In genomic region chr1:6507461-6507911, GRCh38 we compare ENCODE assay signal across 17 cellular contexts. TPM values are rescaled to one million over a fixed set of nuclear protein-coding genes. Genes with fewer than 3 reads are reported as not detected.
DNase-seq lines count a peak whose midpoint lies in the region; TF ChIP-seq lines count a peak whose summit lies in the region.
"Had no signal": no experiment of that assay in that cellular context is flagged by ENCODE, and none has a peak within 500 bp of the region (broad histone marks: within the 10 kb centered on the region; RNA-seq: fewer than 3 reads in every experiment).

No MANE protein-coding gene starts in this region.

- H3K79me2 ChIP-seq in PC-9 (ENCODE audit: low read depth), result no peaks in the 10 kb centered on the region

- BruUV-seq in PC-9 (replicated peaks; lab: Mats Ljungman, UMichigan), result no TSS peak

- H3K4me2 ChIP-seq in BLaER1 treated with 17β-estradiol and CSF1 and Interleukin-3, amounts not matched to agents 10 nM and 100 nM, result peak overlapping the region; percentile 79 to 96 (median 84)
- no peak overlapping the region for H3K4me2 ChIP-seq in PC-9
- H3K4me2 ChIP-seq: KMS-11 had no signal

- no peaks in the 10 kb centered on the region for H3K9me3 ChIP-seq in BLaER1 treated with 17β-estradiol and CSF1 and Interleukin-3, amounts not matched to agents 10 nM and 100 nM (replicated peaks in 1 of 11)
- H3K9me3 ChIP-seq in HEK293 (ENCODE audit: control insufficient read depth, insufficient read depth, low read depth, low read length) (no peaks in the 10 kb centered on the region), PC-9 (ENCODE audit: insufficient read depth, low read depth) (no peaks in the 10 kb centered on the region)

- H3K27me3 ChIP-seq in BLaER1 treated with 17β-estradiol and CSF1 and Interleukin-3, amounts not matched to agents 10 nM and 100 nM, result peaks cover 0 to 87% (median 0%) of the 10 kb centered on the region in 11 experiments; a peak in 9 of 22 replicates
- H3K27me3 ChIP-seq in PC-9 (ENCODE audit: insufficient read depth, low read depth), result no peaks in the 10 kb centered on the region

- intact Hi-C loops in PC-9 (cut with micrococcal nuclease; ENCODE audit: unreplicated experiment), result no loop called here

- no peak overlapping the region for H3K4me3 ChIP-seq in BLaER1 treated with 17β-estradiol and CSF1 and Interleukin-3, amounts not matched to agents 10 nM and 100 nM
- H3K4me3 ChIP-seq in HEK293 (ENCODE audit: low read depth, low read length) (no peak overlapping the region), PC-9 (no peak overlapping the region)
- H3K4me3 ChIP-seq: GM12878 had no signal

- CTCF ChIA-PET in HEK293 (lab: Yijun Ruan, JAX) (interaction anchor here (1.0 to 1.4 kb wide), 3 partner anchors 17 to 35 kb away, joined by 3 to 5 read pairs (median 5); no protein-coding TSS in a partner anchor), PC-9 (lab: Charles Lee) (interaction anchor here (0.8 kb wide), 1 partner anchor 16 kb away, joined by 5 read pairs; no protein-coding TSS in a partner anchor)

- TF ChIP-seq CTCF in HEK293 (tag by site-specific recombination; IDR thresholded peaks at IDR 0.05) (no peak), PC-9 (conservative IDR thresholded peaks at IDR 0.05) (no peak)

- H3K9me2 ChIP-seq in PC-9 (ENCODE audit: insufficient read depth), result no peaks in the 10 kb centered on the region

- H3K4me1 ChIP-seq in BLaER1 treated with 17β-estradiol and CSF1 and Interleukin-3, amounts not matched to agents 10 nM and 100 nM, result peaks cover 54 to 98% (median 76%) of the 10 kb centered on the region in 10 experiments
- H3K4me1 ChIP-seq in HEK293 (ENCODE audit: control insufficient read depth, insufficient read depth, low read length) (no peaks in the 10 kb centered on the region), PC-9 (replicated peaks; ENCODE audit: insufficient read depth) (no peaks in the 10 kb centered on the region)

- POLR2A ChIA-PET in HEK293 (lab: Yijun Ruan, JAX), result no interaction called here
- POLR2A ChIA-PET in PC-9 (lab: Charles Lee; ENCODE audit: unreplicated experiment), result no interaction called here

- no peaks in the 10 kb centered on the region for H3F3A ChIP-seq in PC-9 (ENCODE audit: insufficient read depth, low read depth)

- H3K36me3 ChIP-seq in BLaER1 treated with 17β-estradiol and CSF1 and Interleukin-3, amounts not matched to agents 10 nM and 100 nM, result no peaks in the 10 kb centered on the region
- no peaks in the 10 kb centered on the region for H3K36me3 ChIP-seq in HEK293 (ENCODE audit: control insufficient read depth in 2 of 2, insufficient read depth in 1 of 2, low read length in 2 of 2)
- H3K36me3 ChIP-seq in PC-9 (ENCODE audit: low read depth), result no peaks in the 10 kb centered on the region

- peak; percentile 91 for DNase-seq in cerebellum (ENCODE audit: low spot score)
- peak; percentile 12 for DNase-seq in midbrain (lab: John Stamatoyannopoulos, UW)
- DNase-seq in globus pallidus (ENCODE audit: low spot score), result no peak
- no peak for DNase-seq in DMS153 (lab: John Stamatoyannopoulos, UW)
- DNase-seq in inferior parietal cortex (ENCODE audit: extremely low spot score), result no peak
- DNase-seq in PC-9, result no peak
- DNase-seq: DMS53, NCI-H1105 treated with DMSO at 0.1 percent for 48 hours, NCI-H187, NCI-H774, SHP77 treated with DMSO at 0.1 percent for 48 hours had no signal

- no peak overlapping the region for H3K27ac ChIP-seq in BLaER1 treated with 17β-estradiol and CSF1 and Interleukin-3, amounts not matched to agents 10 nM and 100 nM
- H3K27ac ChIP-seq in HEK293 (ENCODE audit: extremely low read depth, low read depth, low read length), result no peak overlapping the region
- no peak overlapping the region for H3K27ac ChIP-seq in PC-9
- H3K27ac ChIP-seq: KMS-11 had no signal

- no peak overlapping the region for H2AFZ ChIP-seq in PC-9

- peaks cover 0 to 99% (median 16%) of the 10 kb centered on the region in 11 experiments; a peak in 12 of 22 replicates for H4K20me1 ChIP-seq in BLaER1 treated with 17β-estradiol and CSF1 and Interleukin-3, amounts not matched to agents 10 nM and 100 nM
- H4K20me1 ChIP-seq in PC-9 (ENCODE audit: insufficient read depth), result no peaks in the 10 kb centered on the region

- peak overlapping the region in 3 of 11 experiments; percentile 15 to 54 (median 29); a peak in 2 of 22 replicates for H3K9ac ChIP-seq in BLaER1 treated with 17β-estradiol and CSF1 and Interleukin-3, amounts not matched to agents 10 nM and 100 nM
- H3K9ac ChIP-seq: KMS-11 had no signal

TF ChIP-seq in HEK293, 187 proteins besides CTCF, POLR2A, EP300 and RAD21:
- TF ChIP-seq GLIS2 (tag by site-specific recombination; IDR thresholded peaks at IDR 0.05) (peak; percentile 29; the same call in 1 of the 2 replicates), ZNF624 (tag by site-specific recombination; IDR thresholded peaks at IDR 0.05) (no peak), GLIS1 (tag by site-specific recombination; IDR thresholded peaks at IDR 0.05) (peak; percentile 72)

RNA-seq across cellular contexts. Expression of gene PLEKHG5, which starts 16.0 kb away (rescaled TPM):
- total RNA-seq in cerebellum (13.5 TPM), PC-9 (2021) (11.3 and 12.6 TPM in 2 replicates)

RNA-seq across cellular contexts. Expression of gene TNFRSF25, which starts 41.5 kb away (rescaled TPM):
- total RNA-seq in cerebellum (9.5 TPM), PC-9 (2021) (12.3 and 21.1 TPM in 2 replicates)

RNA-seq across cellular contexts. Expression of gene NOL9, which starts 46.8 kb away (rescaled TPM):
- total RNA-seq in cerebellum (37.0 TPM), PC-9 (2021) (17.6 and 28.4 TPM in 2 replicates)

RNA-seq across cellular contexts. Expression of gene TAS1R1, which starts 47.6 kb away (rescaled TPM):
- total RNA-seq in cerebellum (not detected), PC-9 (2021) (not detected in 2 replicates)
- total RNA-seq: GM12878, MCF 10A, NCI-H460 had no signal

Comparison
In these comparisons a context has a peak if more than half of its experiments do, and no peak if none do; other contexts are left out.
1. DNase-seq: peak in cerebellum (single experiment) and midbrain (single experiment); none in globus pallidus (single experiment), DMS153 (single experiment), inferior parietal cortex (single experiment) and PC-9 (0 of 2).